In the genomic region with DNA sequence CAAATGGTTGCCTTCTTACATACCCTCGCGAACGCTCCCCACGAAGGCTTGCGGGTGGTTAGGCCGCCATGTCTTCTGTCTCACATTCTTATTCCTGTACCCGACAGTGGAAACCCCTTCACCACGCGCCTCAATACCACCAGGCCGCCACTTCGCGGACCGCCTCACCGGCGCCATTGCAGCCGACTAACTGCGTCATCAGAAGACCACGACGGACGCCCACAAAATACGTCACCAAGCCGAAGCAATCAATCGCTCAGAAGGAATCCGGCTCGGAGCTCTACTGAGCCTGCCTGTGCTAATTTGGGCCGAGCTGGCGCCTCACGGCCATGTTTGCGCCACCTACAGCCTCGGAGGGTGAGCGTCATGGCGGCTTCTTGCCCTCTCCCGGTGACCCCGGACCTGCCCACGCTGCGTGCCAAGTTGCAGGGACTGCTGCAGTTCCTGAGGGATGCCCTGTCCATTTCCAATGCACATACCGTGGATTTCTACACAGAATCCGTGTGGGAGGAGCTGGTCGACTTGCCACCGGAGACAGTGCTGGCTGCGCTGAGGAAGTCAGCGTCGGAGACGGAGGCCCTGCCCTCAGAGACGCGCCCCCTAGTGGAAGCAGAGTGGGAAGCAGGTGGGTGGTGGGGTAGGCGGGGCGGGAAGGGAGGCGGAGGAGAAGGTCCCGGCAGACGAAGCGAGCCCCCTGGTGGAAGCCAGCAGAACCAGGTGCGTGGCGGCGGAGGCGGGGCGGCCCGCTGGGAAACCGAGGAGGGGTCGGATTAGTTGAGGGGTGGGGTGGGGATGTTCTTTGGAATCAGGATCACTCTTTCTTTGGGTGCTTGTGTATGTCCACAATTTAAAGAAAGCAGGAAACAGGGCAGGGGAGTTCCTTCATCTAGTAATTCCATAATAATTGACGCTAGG, we compare ENCODE assay signal across 1 cellular context.
A peak's percentile ranks its signal among the peaks of the same experiment; 100 is the strongest.
TF ChIP-seq lines count a peak whose summit lies in the region.

Gene CCDC59, minus strand, starts transcription at position 188 of the 915 bp plus-strand sequence. Its CDS starts 11 bp downstream, at position 177.
Gene METTL25, plus strand, starts transcription at position 330 of the 915 bp plus-strand sequence. Its CDS starts 37 bp downstream, at position 367.

TF ChIP-seq in HepG2, 621 proteins besides CTCF, POLR2A, EP300 and RAD21 (continued from another document and continues in another):
- TF ChIP-seq, protein P1, sequence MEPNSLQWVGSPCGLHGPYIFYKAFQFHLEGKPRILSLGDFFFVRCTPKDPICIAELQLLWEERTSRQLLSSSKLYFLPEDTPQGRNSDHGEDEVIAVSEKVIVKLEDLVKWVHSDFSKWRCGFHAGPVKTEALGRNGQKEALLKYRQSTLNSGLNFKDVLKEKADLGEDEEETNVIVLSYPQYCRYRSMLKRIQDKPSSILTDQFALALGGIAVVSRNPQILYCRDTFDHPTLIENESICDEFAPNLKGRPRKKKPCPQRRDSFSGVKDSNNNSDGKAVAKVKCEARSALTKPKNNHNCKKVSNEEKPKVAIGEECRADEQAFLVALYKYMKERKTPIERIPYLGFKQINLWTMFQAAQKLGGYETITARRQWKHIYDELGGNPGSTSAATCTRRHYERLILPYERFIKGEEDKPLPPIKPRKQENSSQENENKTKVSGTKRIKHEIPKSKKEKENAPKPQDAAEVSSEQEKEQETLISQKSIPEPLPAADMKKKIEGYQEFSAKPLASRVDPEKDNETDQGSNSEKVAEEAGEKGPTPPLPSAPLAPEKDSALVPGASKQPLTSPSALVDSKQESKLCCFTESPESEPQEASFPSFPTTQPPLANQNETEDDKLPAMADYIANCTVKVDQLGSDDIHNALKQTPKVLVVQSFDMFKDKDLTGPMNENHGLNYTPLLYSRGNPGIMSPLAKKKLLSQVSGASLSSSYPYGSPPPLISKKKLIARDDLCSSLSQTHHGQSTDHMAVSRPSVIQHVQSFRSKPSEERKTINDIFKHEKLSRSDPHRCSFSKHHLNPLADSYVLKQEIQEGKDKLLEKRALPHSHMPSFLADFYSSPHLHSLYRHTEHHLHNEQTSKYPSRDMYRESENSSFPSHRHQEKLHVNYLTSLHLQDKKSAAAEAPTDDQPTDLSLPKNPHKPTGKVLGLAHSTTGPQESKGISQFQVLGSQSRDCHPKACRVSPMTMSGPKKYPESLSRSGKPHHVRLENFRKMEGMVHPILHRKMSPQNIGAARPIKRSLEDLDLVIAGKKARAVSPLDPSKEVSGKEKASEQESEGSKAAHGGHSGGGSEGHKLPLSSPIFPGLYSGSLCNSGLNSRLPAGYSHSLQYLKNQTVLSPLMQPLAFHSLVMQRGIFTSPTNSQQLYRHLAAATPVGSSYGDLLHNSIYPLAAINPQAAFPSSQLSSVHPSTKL (CRISPR knock-in tag; IDR thresholded peaks at IDR 0.05), result peak; percentile 76
- no peak for TF ChIP-seq NBN (conservative IDR thresholded peaks at IDR 0.05)
- peak; percentile 71; the same call in 1 of the 2 replicates for TF ChIP-seq ZNF333 (CRISPR knock-in tag; IDR thresholded peaks at IDR 0.05; ENCODE audit: borderline replicate concordance)
- TF ChIP-seq, protein P2, sequence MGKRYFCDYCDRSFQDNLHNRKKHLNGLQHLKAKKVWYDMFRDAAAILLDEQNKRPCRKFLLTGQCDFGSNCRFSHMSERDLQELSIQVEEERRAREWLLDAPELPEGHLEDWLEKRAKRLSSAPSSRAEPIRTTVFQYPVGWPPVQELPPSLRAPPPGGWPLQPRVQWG (CRISPR knock-in tag; IDR thresholded peaks at IDR 0.05; ENCODE audit: borderline replicate concordance, low read depth), result no peak
- TF ChIP-seq, protein P3, sequence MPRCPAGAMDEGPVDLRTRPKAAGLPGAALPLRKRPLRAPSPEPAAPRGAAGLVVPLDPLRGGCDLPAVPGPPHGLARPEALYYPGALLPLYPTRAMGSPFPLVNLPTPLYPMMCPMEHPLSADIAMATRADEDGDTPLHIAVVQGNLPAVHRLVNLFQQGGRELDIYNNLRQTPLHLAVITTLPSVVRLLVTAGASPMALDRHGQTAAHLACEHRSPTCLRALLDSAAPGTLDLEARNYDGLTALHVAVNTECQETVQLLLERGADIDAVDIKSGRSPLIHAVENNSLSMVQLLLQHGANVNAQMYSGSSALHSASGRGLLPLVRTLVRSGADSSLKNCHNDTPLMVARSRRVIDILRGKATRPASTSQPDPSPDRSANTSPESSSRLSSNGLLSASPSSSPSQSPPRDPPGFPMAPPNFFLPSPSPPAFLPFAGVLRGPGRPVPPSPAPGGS (CRISPR knock-in tag; IDR thresholded peaks at IDR 0.05), result peak; percentile 68; the same call in 1 of the 2 replicates
- peak; percentile 70 for TF ChIP-seq MAZ (IDR thresholded peaks at IDR 0.05; ENCODE audit: borderline replicate concordance, low read depth, low read length)
- TF ChIP-seq MAZ (CRISPR knock-in tag; IDR thresholded peaks at IDR 0.05; ENCODE audit: low read depth), result peak; percentile 83
- peak; percentile 100 for TF ChIP-seq KMT2B (CRISPR knock-in tag; IDR thresholded peaks at IDR 0.05)
- peak; percentile 70; the same call in 1 of the 2 replicates for TF ChIP-seq ZNF256 (CRISPR knock-in tag; conservative IDR thresholded peaks at IDR 0.05)
- TF ChIP-seq, protein P4, sequence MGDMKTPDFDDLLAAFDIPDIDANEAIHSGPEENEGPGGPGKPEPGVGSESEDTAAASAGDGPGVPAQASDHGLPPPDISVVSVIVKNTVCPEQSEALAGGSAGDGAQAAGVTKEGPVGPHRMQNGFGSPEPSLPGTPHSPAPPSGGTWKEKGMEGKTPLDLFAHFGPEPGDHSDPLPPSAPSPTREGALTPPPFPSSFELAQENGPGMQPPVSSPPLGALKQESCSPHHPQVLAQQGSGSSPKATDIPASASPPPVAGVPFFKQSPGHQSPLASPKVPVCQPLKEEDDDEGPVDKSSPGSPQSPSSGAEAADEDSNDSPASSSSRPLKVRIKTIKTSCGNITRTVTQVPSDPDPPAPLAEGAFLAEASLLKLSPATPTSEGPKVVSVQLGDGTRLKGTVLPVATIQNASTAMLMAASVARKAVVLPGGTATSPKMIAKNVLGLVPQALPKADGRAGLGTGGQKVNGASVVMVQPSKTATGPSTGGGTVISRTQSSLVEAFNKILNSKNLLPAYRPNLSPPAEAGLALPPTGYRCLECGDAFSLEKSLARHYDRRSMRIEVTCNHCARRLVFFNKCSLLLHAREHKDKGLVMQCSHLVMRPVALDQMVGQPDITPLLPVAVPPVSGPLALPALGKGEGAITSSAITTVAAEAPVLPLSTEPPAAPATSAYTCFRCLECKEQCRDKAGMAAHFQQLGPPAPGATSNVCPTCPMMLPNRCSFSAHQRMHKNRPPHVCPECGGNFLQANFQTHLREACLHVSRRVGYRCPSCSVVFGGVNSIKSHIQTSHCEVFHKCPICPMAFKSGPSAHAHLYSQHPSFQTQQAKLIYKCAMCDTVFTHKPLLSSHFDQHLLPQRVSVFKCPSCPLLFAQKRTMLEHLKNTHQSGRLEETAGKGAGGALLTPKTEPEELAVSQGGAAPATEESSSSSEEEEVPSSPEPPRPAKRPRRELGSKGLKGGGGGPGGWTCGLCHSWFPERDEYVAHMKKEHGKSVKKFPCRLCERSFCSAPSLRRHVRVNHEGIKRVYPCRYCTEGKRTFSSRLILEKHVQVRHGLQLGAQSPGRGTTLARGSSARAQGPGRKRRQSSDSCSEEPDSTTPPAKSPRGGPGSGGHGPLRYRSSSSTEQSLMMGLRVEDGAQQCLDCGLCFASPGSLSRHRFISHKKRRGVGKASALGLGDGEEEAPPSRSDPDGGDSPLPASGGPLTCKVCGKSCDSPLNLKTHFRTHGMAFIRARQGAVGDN (CRISPR knock-in tag; IDR thresholded peaks at IDR 0.05), result peak; percentile 88
- TF ChIP-seq, protein P5, sequence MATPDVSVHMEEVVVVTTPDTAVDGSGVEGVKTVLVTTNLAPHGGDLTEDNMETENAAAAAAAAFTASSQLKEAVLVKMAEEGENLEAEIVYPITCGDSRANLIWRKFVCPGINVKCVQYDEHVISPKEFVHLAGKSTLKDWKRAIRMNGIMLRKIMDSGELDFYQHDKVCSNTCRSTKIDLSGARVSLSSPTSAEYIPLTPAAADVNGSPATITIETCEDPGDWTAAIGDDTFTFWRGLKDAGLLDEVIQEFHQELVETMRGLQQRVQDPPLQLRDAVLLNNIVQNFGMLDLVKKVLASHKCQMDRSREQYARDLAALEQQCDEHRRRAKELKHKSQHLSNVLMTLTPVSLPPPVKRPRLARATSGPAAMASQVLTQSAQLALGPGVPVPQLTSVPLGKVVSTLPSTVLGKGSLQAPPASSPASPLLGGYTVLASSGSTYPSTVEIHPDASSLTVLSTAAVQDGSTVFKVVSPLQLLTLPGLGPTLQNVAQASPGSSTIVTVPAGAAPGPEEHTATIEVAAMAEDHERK (CRISPR knock-in tag; IDR thresholded peaks at IDR 0.05; ENCODE audit: low read depth), result peak; percentile 35; the same call in 1 of the 2 replicates
- TF ChIP-seq ZNF460 (CRISPR knock-in tag; IDR thresholded peaks at IDR 0.05; ENCODE audit: borderline replicate concordance), result peak; percentile 30; the same call in 1 of the 2 replicates
- TF ChIP-seq E2F2 (CRISPR knock-in tag; IDR thresholded peaks at IDR 0.05; ENCODE audit: borderline replicate concordance), result peak; percentile 97; the same call in 1 of the 2 replicates
- TF ChIP-seq ZNF646 (CRISPR knock-in tag; IDR thresholded peaks at IDR 0.05), result no peak
- peak; percentile 96 for TF ChIP-seq HOXA5 (CRISPR knock-in tag; IDR thresholded peaks at IDR 0.05)
- peak; percentile 96 for TF ChIP-seq RFXAP (CRISPR knock-in tag; IDR thresholded peaks at IDR 0.05; ENCODE audit: borderline replicate concordance)
- peak; percentile 61; the same call in 1 of the 2 replicates for TF ChIP-seq ZNF589 (CRISPR knock-in tag; conservative IDR thresholded peaks at IDR 0.05)
- TF ChIP-seq, protein P6, sequence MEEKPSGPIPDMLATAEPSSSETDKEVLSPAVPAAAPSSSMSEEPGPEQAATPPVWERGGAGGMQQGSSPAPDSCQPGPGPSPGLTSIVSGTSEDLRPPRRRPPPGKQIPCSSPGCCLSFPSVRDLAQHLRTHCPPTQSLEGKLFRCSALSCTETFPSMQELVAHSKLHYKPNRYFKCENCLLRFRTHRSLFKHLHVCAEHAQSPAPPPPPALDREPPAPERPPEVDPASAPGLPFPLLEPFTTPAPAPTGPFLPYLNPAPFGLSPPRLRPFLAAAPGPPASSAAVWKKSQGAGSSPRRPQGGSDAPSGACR (CRISPR knock-in tag; IDR thresholded peaks at IDR 0.05), result peak; percentile 93
- TF ChIP-seq CREBL2 (CRISPR knock-in tag; IDR thresholded peaks at IDR 0.05; ENCODE audit: borderline replicate concordance), result no peak; the same call in 1 of the 2 replicates
- peak; percentile 97 for TF ChIP-seq YY1 (IDR thresholded peaks at IDR 0.05; ENCODE audit: insufficient read depth, insufficient replicate concordance, low read depth, low read length)
- peak; percentile 91 for TF ChIP-seq SMAD3 (CRISPR knock-in tag; IDR thresholded peaks at IDR 0.05)
- TF ChIP-seq, protein P7, sequence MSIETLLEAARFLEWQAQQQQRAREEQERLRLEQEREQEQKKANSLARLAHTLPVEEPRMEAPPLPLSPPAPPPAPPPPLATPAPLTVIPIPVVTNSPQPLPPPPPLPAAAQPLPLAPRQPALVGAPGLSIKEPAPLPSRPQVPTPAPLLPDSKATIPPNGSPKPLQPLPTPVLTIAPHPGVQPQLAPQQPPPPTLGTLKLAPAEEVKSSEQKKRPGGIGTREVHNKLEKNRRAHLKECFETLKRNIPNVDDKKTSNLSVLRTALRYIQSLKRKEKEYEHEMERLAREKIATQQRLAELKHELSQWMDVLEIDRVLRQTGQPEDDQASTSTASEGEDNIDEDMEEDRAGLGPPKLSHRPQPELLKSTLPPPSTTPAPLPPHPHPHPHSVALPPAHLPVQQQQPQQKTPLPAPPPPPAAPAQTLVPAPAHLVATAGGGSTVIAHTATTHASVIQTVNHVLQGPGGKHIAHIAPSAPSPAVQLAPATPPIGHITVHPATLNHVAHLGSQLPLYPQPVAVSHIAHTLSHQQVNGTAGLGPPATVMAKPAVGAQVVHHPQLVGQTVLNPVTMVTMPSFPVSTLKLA (IDR thresholded peaks at IDR 0.05), result peak; percentile 40; the same call in 1 of the 2 replicates
- TF ChIP-seq ZNF547 (CRISPR knock-in tag; IDR thresholded peaks at IDR 0.05), result peak; percentile 84; the same call in 1 of the 2 replicates
- TF ChIP-seq GATAD2A (CRISPR knock-in tag; IDR thresholded peaks at IDR 0.05), result peak; percentile 71
